Comparison of ENCODE assay signal across 1 cellular context in genomic region chr14:64503434-64504309, GRCh38.
A peak's percentile ranks its signal among the peaks of the same experiment; 100 is the strongest.
TF ChIP-seq lines count a peak whose summit lies in the region.

Gene ZBTB25, minus strand, starts transcription at chr14:64503838. Its CDS starts 13,305 bp downstream, at chr14:64490533.

TF ChIP-seq in HepG2, 621 proteins besides CTCF, POLR2A, EP300 and RAD21 (continued from another document and continues in another):
- no peak for TF ChIP-seq DMTF1 (CRISPR knock-in tag; IDR thresholded peaks at IDR 0.05)
- TF ChIP-seq ZNF883 (CRISPR knock-in tag; IDR thresholded peaks at IDR 0.05; ENCODE audit: not compliant biosample characterization): no peak
- TF ChIP-seq ZNF781 (CRISPR knock-in tag; IDR thresholded peaks at IDR 0.05; ENCODE audit: borderline replicate concordance, not compliant biosample characterization): no peak
- TF ChIP-seq RFXAP (CRISPR knock-in tag; IDR thresholded peaks at IDR 0.05; ENCODE audit: borderline replicate concordance): peak; percentile 67; the same call in 1 of the 2 replicates
- no peak; the same call in 1 of the 2 replicates for TF ChIP-seq DNMT1 (CRISPR knock-in tag; IDR thresholded peaks at IDR 0.05)
- no peak for TF ChIP-seq ZNF3 (CRISPR knock-in tag; IDR thresholded peaks at IDR 0.05)
- TF ChIP-seq ZNF20 (CRISPR knock-in tag; IDR thresholded peaks at IDR 0.05): no peak
- no peak for TF ChIP-seq ZNF24 (IDR thresholded peaks at IDR 0.05)
- peak; percentile 14 for TF ChIP-seq XRCC5 (optimal IDR thresholded peaks at IDR 0.05; ENCODE audit: low read length)
- peak; percentile 60; the same call in 1 of the 2 replicates for TF ChIP-seq SRY (CRISPR knock-in tag; IDR thresholded peaks at IDR 0.05)
- peak; percentile 22; the same call in 1 of the 2 replicates for TF ChIP-seq ZNF674 (CRISPR knock-in tag; IDR thresholded peaks at IDR 0.05; ENCODE audit: low read depth)
- TF ChIP-seq HOXA7 (CRISPR knock-in tag; IDR thresholded peaks at IDR 0.05): no peak
- TF ChIP-seq DPF2 (CRISPR knock-in tag; IDR thresholded peaks at IDR 0.05; ENCODE audit: borderline replicate concordance, low read depth): 0 out of 2 replicates have a peak, but pooled peaks have one; percentile 31
- TF ChIP-seq MTERF4 (CRISPR knock-in tag; IDR thresholded peaks at IDR 0.05): no peak
- TF ChIP-seq ZNF142 (CRISPR knock-in tag; IDR thresholded peaks at IDR 0.05): peak; percentile 92
- no peak for TF ChIP-seq MIER3 (CRISPR knock-in tag; IDR thresholded peaks at IDR 0.05; ENCODE audit: borderline replicate concordance)
- TF ChIP-seq THAP11 (CRISPR knock-in tag; IDR thresholded peaks at IDR 0.05): peak; percentile 73
- no peak for TF ChIP-seq PCBP2 (optimal IDR thresholded peaks at IDR 0.05; ENCODE audit: low read depth, low read length, poor library complexity, severe bottlenecking)
- no peak for TF ChIP-seq GPBP1L1 (CRISPR knock-in tag; IDR thresholded peaks at IDR 0.05)
- peak; percentile 58; the same call in 1 of the 2 replicates for TF ChIP-seq ZNF619 (CRISPR knock-in tag; IDR thresholded peaks at IDR 0.05)
- TF ChIP-seq THAP8 (CRISPR knock-in tag; IDR thresholded peaks at IDR 0.05; ENCODE audit: borderline replicate concordance): no peak
- TF ChIP-seq ZNF317 (CRISPR knock-in tag; IDR thresholded peaks at IDR 0.05): no peak
- peak; percentile 88 for TF ChIP-seq SALL1 (CRISPR knock-in tag; IDR thresholded peaks at IDR 0.05)
- no peak for TF ChIP-seq NONO (IDR thresholded peaks at IDR 0.05)
- peak; percentile 37; the same call in 1 of the 2 replicates for TF ChIP-seq NONO (CRISPR knock-in tag; conservative IDR thresholded peaks at IDR 0.05)
- TF ChIP-seq ATF6 (CRISPR knock-in tag; conservative IDR thresholded peaks at IDR 0.05): no peak
- no peak for TF ChIP-seq NFIC (IDR thresholded peaks at IDR 0.05; ENCODE audit: low read length)
- TF ChIP-seq RFXANK (CRISPR knock-in tag; IDR thresholded peaks at IDR 0.05): no peak
- peak; percentile 90 for TF ChIP-seq ARNTL (CRISPR knock-in tag; IDR thresholded peaks at IDR 0.05)
- no peak for TF ChIP-seq ZNF572 (CRISPR knock-in tag; IDR thresholded peaks at IDR 0.05)
- TF ChIP-seq MLX (CRISPR knock-in tag; IDR thresholded peaks at IDR 0.05): peak; percentile 12; the same call in 1 of the 2 replicates
- TF ChIP-seq ZNF749 (CRISPR knock-in tag; IDR thresholded peaks at IDR 0.05; ENCODE audit: borderline replicate concordance): no peak
- TF ChIP-seq ZFYVE20 (CRISPR knock-in tag; IDR thresholded peaks at IDR 0.05; ENCODE audit: borderline replicate concordance, low read depth): 0 out of 2 replicates have a peak, but pooled peaks have one; percentile 39
- 0 out of 2 replicates have a peak, but pooled peaks have one; percentile 34 for TF ChIP-seq MYPOP (CRISPR knock-in tag; IDR thresholded peaks at IDR 0.05)
- TF ChIP-seq ATF3 (CRISPR knock-in tag; IDR thresholded peaks at IDR 0.05): no peak
- TF ChIP-seq TRIM22 (IDR thresholded peaks at IDR 0.05): no peak
- no peak; the same call in 1 of the 2 replicates for TF ChIP-seq ZNF557 (CRISPR knock-in tag; IDR thresholded peaks at IDR 0.05)
- TF ChIP-seq KLF12 (CRISPR knock-in tag; IDR thresholded peaks at IDR 0.05; ENCODE audit: borderline replicate concordance): peak; percentile 73; the same call in 1 of the 2 replicates
- no peak; the same call in 1 of the 2 replicates for TF ChIP-seq ZNF891 (CRISPR knock-in tag; IDR thresholded peaks at IDR 0.05)
- TF ChIP-seq GRHL1 (CRISPR knock-in tag; conservative IDR thresholded peaks at IDR 0.05): no peak
- no peak; the same call in 1 of the 2 replicates for TF ChIP-seq ARHGAP35 (CRISPR knock-in tag; IDR thresholded peaks at IDR 0.05; ENCODE audit: borderline replicate concordance)
- 0 out of 2 replicates have a peak, but pooled peaks have one; percentile 28 for TF ChIP-seq EED (CRISPR knock-in tag; IDR thresholded peaks at IDR 0.05)
